Comparison of ENCODE assay signal across 1 cellular context in genomic region chr9:94866770-94867169, GRCh38.
A peak's percentile ranks its signal among the peaks of the same experiment; 100 is the strongest.
TF ChIP-seq lines count a peak whose summit lies in the region.

No MANE protein-coding gene starts in this region.

TF ChIP-seq in A549, 52 proteins besides CTCF, POLR2A, EP300 and RAD21 (continued from another document):
- TF ChIP-seq, protein P1, sequence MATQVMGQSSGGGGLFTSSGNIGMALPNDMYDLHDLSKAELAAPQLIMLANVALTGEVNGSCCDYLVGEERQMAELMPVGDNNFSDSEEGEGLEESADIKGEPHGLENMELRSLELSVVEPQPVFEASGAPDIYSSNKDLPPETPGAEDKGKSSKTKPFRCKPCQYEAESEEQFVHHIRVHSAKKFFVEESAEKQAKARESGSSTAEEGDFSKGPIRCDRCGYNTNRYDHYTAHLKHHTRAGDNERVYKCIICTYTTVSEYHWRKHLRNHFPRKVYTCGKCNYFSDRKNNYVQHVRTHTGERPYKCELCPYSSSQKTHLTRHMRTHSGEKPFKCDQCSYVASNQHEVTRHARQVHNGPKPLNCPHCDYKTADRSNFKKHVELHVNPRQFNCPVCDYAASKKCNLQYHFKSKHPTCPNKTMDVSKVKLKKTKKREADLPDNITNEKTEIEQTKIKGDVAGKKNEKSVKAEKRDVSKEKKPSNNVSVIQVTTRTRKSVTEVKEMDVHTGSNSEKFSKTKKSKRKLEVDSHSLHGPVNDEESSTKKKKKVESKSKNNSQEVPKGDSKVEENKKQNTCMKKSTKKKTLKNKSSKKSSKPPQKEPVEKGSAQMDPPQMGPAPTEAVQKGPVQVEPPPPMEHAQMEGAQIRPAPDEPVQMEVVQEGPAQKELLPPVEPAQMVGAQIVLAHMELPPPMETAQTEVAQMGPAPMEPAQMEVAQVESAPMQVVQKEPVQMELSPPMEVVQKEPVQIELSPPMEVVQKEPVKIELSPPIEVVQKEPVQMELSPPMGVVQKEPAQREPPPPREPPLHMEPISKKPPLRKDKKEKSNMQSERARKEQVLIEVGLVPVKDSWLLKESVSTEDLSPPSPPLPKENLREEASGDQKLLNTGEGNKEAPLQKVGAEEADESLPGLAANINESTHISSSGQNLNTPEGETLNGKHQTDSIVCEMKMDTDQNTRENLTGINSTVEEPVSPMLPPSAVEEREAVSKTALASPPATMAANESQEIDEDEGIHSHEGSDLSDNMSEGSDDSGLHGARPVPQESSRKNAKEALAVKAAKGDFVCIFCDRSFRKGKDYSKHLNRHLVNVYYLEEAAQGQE (IDR thresholded peaks at IDR 0.05), result no peak
- TF ChIP-seq TFCP2L1 (CRISPR knock-in tag; IDR thresholded peaks at IDR 0.05), result peak; percentile 57; the same call in 1 of the 2 replicates
